8 cellular contexts compared by ENCODE assay signal in the genomic region with DNA sequence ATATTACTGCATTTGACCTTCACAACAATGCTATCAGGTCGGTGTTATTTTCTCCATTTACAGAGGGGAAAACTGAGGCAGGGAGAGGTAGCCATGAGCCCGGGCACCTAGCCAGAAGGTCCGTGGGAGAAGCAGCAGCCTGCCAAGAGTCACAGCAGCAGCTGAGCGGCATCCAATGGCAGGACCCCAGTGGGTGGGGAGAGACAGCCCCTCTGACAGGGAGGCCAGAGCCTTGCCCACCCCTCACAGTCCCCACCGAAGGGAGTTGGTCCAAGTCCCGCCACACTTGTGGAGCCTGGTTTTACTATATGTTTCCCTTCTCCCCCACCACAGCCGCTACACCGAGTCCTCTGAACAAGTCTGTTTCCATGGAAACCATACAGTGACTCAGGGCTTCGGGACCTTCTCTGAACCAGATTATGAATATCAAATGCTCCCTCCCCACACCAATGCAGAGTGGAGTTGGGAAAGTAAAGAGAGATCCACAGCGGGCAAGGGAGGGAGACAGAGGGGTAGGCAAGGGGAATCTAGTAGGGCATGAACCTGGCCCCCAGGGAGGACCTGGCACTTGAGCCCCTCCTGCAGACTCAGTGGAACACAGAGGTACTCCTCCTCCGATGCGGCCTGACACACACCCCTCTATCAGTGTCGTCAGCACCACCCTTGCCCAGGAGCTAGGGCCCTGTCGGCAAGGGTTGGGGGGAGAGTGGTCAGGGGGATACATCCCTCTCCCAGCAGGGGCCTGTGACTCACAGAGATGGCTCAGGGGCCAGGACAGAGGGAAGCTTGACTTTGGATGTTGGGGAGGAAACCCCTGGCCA. TPM values are rescaled to one million over a fixed set of nuclear protein-coding genes. Genes with fewer than 3 reads are reported as not detected.
DNase-seq lines count a peak whose midpoint lies in the region; ATAC-seq and TF ChIP-seq lines count a peak whose summit lies in the region.

No MANE protein-coding gene starts in this region.

- peaks cover 0 to 65% (median 9%) of the 10 kb centered on the region in 3 donors for H3K27me3 ChIP-seq in psoas muscle (ENCODE audit: insufficient read depth in 3 of 3, low read length in 2 of 3)

- H3K27ac ChIP-seq in cingulate gyrus (ENCODE audit: low read depth, low read length) (peak overlapping the region; percentile 69), psoas muscle (no peak overlapping the region)

- peak overlapping the region; percentile 80 for H3K4me3 ChIP-seq in psoas muscle

- peaks cover 15% of the 10 kb centered on the region for H3K4me1 ChIP-seq in psoas muscle

- no peak for ATAC-seq in psoas muscle
- no peak for ATAC-seq in sciatic nerve

- DNase-seq in NCI-H1092 treated with DMSO at 0.1 percent for 48 hours (lab: John Stamatoyannopoulos, UW) (peak; percentile 37), NCI-H1092 (lab: John Stamatoyannopoulos, UW) (no peak), NAMALWA (ENCODE audit: low spot score) (peak; percentile 19), psoas muscle (no peak), NCI-H1436 (lab: John Stamatoyannopoulos, UW) (no peak), sciatic nerve (ENCODE audit: low spot score) (no peak), GM20000 (ENCODE audit: low spot score) (no peak)

- no peaks in the 10 kb centered on the region for H3K36me3 ChIP-seq in psoas muscle (ENCODE audit: insufficient read depth in 1 of 2, low read depth in 1 of 2)

- no peaks in the 10 kb centered on the region for H3K9me3 ChIP-seq in psoas muscle

- TF ChIP-seq CTCF in psoas muscle (IDR thresholded peaks at IDR 0.05) (no peak), GM20000 (IDR thresholded peaks at IDR 0.05; ENCODE audit: extremely low read depth, missing control alignments) (no peak)

- intact Hi-C loops in psoas muscle (cut with DNase I) (no loop called here), sciatic nerve (cut with DNase I) (no loop called here)

- WGBS in psoas muscle, 3 donors: 44 to 55% (median 51%) methylated on average over 14 of the region's 14 CpGs

RNA-seq across cellular contexts. Expression of a gene that starts 2.5 kb away (rescaled TPM):
- total RNA-seq in psoas muscle (10 to 100 TPM in 2 of 4 donors, 1 to 10 TPM in 2; 3.2 to 21.4 (median 9.5) TPM), sciatic nerve (2.1 TPM)
- polyA plus RNA-seq in psoas muscle: 1 to 10 TPM; 1.2 to 5.8 (median 1.6) TPM

Comparison
In these comparisons a context has a peak if more than half of its experiments do, and no peak if none do; other contexts are left out.
1. DNase-seq: peak in NCI-H1092 treated with DMSO at 0.1 percent for 48 hours (single experiment) and NAMALWA (single experiment); none in NCI-H1092 (single experiment), psoas muscle (0 of 2), NCI-H1436 (single experiment), sciatic nerve (single experiment) and GM20000 (single experiment).